In genomic region chr14:32189806-32190205, GRCh38 we compare ENCODE assay signal across 25 cellular contexts. TPM values are rescaled to one million over a fixed set of nuclear protein-coding genes. Genes with fewer than 3 reads are reported as not detected.
"Had no signal": no experiment of that assay in that cellular context is flagged by ENCODE, and none has a peak within 500 bp of the region (broad histone marks: within the 10 kb centered on the region; RNA-seq: fewer than 3 reads in every experiment).

No MANE protein-coding gene starts in this region.

- H3K36me3 Mint-ChIP-seq: natural killer cell had no signal

- H3K36me3 ChIP-seq: heart right ventricle, ovary, right atrium auricular region, sigmoid colon, suprapubic skin, thyroid gland, upper lobe of left lung, uterus had no signal

- DNase-seq: effector memory CD4-positive, alpha-beta T cell; heart right ventricle; hypothalamus; islet precursor cell; mammary epithelial cell; mucosa of descending colon; natural killer cell; ovary; sigmoid colon; stimulated activated CD4-positive, alpha-beta T cell treated with anti-CD3 and anti-CD28 coated beads, Interleukin-12 subunit alpha, Interleukin-12 subunit beta, amount 100 ng/mL, for 4 hours; stimulated activated naive CD8-positive, alpha-beta T cell treated with anti-CD3 and anti-CD28 coated beads, Interleukin-15, Interleukin-2, amounts not matched to agents 100 U/mL and 50 U/mL, for 24 hours; thyroid gland; upper lobe of left lung; uterus had no signal

- H3K4me3 Mint-ChIP-seq: natural killer cell, neural crest cell had no signal

- H3K27ac Mint-ChIP-seq: natural killer cell had no signal

- H3K4me1 Mint-ChIP-seq: natural killer cell, neural crest cell had no signal

- H3K27ac ChIP-seq: heart right ventricle, ovary, right atrium auricular region, sigmoid colon, skin epidermis, suprapubic skin, thyroid gland, upper lobe of left lung, uterus had no signal

- H3K4me3 ChIP-seq: heart right ventricle, mucosa of descending colon, ovary, right atrium auricular region, sigmoid colon, skin epidermis, suprapubic skin, thyroid gland, upper lobe of left lung, uterus had no signal

- ATAC-seq: esophagus mucosa; left lobe of liver; mucosa of descending colon; natural killer cell; stimulated activated naive CD8-positive, alpha-beta T cell treated with anti-CD3 and anti-CD28 coated beads, Interleukin-15, Interleukin-2, amounts not matched to agents 100 U/mL and 50 U/mL, for 24 hours had no signal

- H3K4me1 ChIP-seq: right atrium auricular region, sigmoid colon, suprapubic skin, thyroid gland, upper lobe of left lung, uterus had no signal

- H3K9me3 ChIP-seq: ovary, sigmoid colon, thyroid gland had no signal

- H3K27me3 ChIP-seq: heart right ventricle, ovary, right atrium auricular region, sigmoid colon, suprapubic skin, thyroid gland, upper lobe of left lung, uterus had no signal

RNA-seq across cellular contexts. Expression of gene RNU6-7, which starts 12.0 kb away (rescaled TPM):
- total RNA-seq: esophagus mucosa, fibroblast of lung, frontal cortex, glomerular endothelial cell, heart right ventricle, left lobe of liver, lower leg skin, mammary epithelial cell, mucosa of descending colon, natural killer cell, neural crest cell, ovary, posterior vena cava, right atrium auricular region, sigmoid colon, suprapubic skin, thyroid gland, upper lobe of left lung, uterus had no signal
- polyA plus RNA-seq: fibroblast of lung, heart right ventricle, mammary epithelial cell, ovary, sigmoid colon had no signal

RNA-seq across cellular contexts. Expression of gene RNU6-8, which starts 13.3 kb away (rescaled TPM):
- total RNA-seq: esophagus mucosa, fibroblast of lung, frontal cortex, glomerular endothelial cell, heart right ventricle, left lobe of liver, lower leg skin, mammary epithelial cell, mucosa of descending colon, natural killer cell, neural crest cell, ovary, posterior vena cava, right atrium auricular region, sigmoid colon, suprapubic skin, thyroid gland, upper lobe of left lung, uterus had no signal
- polyA plus RNA-seq: fibroblast of lung, heart right ventricle, mammary epithelial cell, ovary, sigmoid colon had no signal
